In the genomic region with DNA sequence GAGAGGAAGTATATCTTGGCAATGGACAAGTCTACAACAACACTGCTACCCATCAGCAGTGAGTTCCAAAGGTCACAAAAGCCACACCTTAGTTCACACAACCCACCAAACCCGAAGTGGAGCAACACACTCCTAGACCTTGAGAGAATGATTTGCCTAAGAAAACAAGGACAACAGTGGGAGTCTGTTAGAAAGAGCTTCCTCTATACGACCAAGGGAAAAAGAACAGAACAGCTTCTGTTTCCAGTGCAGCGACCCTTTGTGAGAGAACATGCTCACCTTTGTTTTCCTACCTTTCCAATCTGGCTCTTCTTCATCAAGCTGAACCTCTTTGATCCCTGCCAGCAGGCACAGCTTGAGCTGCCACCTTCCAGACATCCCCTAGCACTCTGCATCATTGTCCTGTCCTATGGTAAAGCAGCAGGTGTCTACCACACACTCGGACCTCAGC, we compare ENCODE assay signal across 18 cellular contexts. TPM values are rescaled to one million over a fixed set of nuclear protein-coding genes. Genes with fewer than 3 reads are reported as not detected.
"Had no signal": no experiment of that assay in that cellular context is flagged by ENCODE, and none has a peak within 500 bp of the region (broad histone marks: within the 10 kb centered on the region; RNA-seq: fewer than 3 reads in every experiment).

No MANE protein-coding gene starts in this region.

- H3K4me3 ChIP-seq: body of pancreas, esophagus squamous epithelium, ovary, thyroid gland, uterus had no signal

- ATAC-seq: activated CD8-positive, alpha-beta memory T cell treated with anti-CD3 and anti-CD28 coated beads, Interleukin-2, amount 10 ng/mL, durations not matched to agents 7 days and 5 days; body of pancreas had no signal

- H3K27ac ChIP-seq: body of pancreas, ovary, thyroid gland, uterus had no signal

- H3K36me3 ChIP-seq: esophagus squamous epithelium, ovary, thyroid gland, uterus had no signal

- H3K9me3 ChIP-seq: body of pancreas, esophagus squamous epithelium, ovary, thyroid gland, uterus had no signal

- H3K27ac Mint-ChIP-seq: activated CD8-positive, alpha-beta memory T cell treated with anti-CD3 and anti-CD28 coated beads, Interleukin-2, amount 10 ng/mL, durations not matched to agents 7 days and 5 days; activated naive CD4-positive, alpha-beta T cell treated with anti-CD3 and anti-CD28 coated beads, Interleukin-2, amount 50 U/mL, for 24 hours; activated T-cell treated with anti-CD3 and anti-CD28 coated beads, Interleukin-2, amount 50 U/mL, for 24 hours; immature natural killer cell; nephron had no signal

- H3K27me3 ChIP-seq: body of pancreas, esophagus squamous epithelium, ovary, thyroid gland, uterus had no signal

- DNase-seq: activated CD4-positive, alpha-beta T cell treated with anti-CD3 and anti-CD28 coated beads, Interleukin-2, amount 50 U/mL, for 48 hours; activated CD4-positive, CD25-positive, alpha-beta regulatory T cell treated with anti-CD3 and anti-CD28 coated beads, Interleukin-2, amount 50 U/mL, for 72 hours; activated CD8-positive, alpha-beta memory T cell treated with anti-CD3 and anti-CD28 coated beads, Interleukin-2, amount 10 ng/mL, durations not matched to agents 7 days and 5 days; activated effector memory CD4-positive, alpha-beta T cell treated with Interleukin-2 at 50 U/mL for 16 hours; activated T-cell treated with anti-CD3 and anti-CD28 coated beads, Interleukin-2, amount 50 U/mL, for 24 hours; body of pancreas; dermis blood vessel endothelial cell; esophagus squamous epithelium; foreskin fibroblast; glutamatergic neuron; immature natural killer cell; ovary; thyroid gland; uterus had no signal

- H3K9me3 Mint-ChIP-seq: activated naive CD4-positive, alpha-beta T cell treated with anti-CD3 and anti-CD28 coated beads, Interleukin-2, amount 50 U/mL, for 24 hours; activated T-cell treated with anti-CD3 and anti-CD28 coated beads, Interleukin-2, amount 50 U/mL, for 24 hours; central memory CD8-positive, alpha-beta T cell had no signal

- H3K4me1 ChIP-seq: body of pancreas, thyroid gland, uterus had no signal

- H3K36me3 Mint-ChIP-seq: activated CD8-positive, alpha-beta memory T cell treated with anti-CD3 and anti-CD28 coated beads, Interleukin-2, amount 10 ng/mL, durations not matched to agents 7 days and 5 days; activated naive CD4-positive, alpha-beta T cell treated with anti-CD3 and anti-CD28 coated beads, Interleukin-2, amount 50 U/mL, for 24 hours; immature natural killer cell had no signal

- H3K4me1 Mint-ChIP-seq: activated CD8-positive, alpha-beta memory T cell treated with anti-CD3 and anti-CD28 coated beads, Interleukin-2, amount 10 ng/mL, durations not matched to agents 7 days and 5 days; activated naive CD4-positive, alpha-beta T cell treated with anti-CD3 and anti-CD28 coated beads, Interleukin-2, amount 50 U/mL, for 24 hours; central memory CD8-positive, alpha-beta T cell; immature natural killer cell had no signal

- H3K4me3 Mint-ChIP-seq: activated CD8-positive, alpha-beta memory T cell treated with anti-CD3 and anti-CD28 coated beads, Interleukin-2, amount 10 ng/mL, durations not matched to agents 7 days and 5 days; activated naive CD4-positive, alpha-beta T cell treated with anti-CD3 and anti-CD28 coated beads, Interleukin-2, amount 50 U/mL, for 24 hours; activated T-cell treated with anti-CD3 and anti-CD28 coated beads, Interleukin-2, amount 50 U/mL, for 24 hours; central memory CD8-positive, alpha-beta T cell; immature natural killer cell; nephron had no signal

RNA-seq across cellular contexts. Expression of a gene that starts 56.7 kb away (rescaled TPM):
- total RNA-seq: activated CD8-positive, alpha-beta memory T cell treated with anti-CD3 and anti-CD28 coated beads, Interleukin-2, amount 10 ng/mL, durations not matched to agents 7 days and 5 days; T-helper 2 cell treated with Interferon-gamma antibody and Interleukin-4, amounts not matched to agents 100 ng/mL and 5 ng/mL, for 36 hours had no signal
